18 cellular contexts compared by ENCODE assay signal in genomic region chr9:112408285-112408684, GRCh38.
"Had no signal": no experiment of that assay in that cellular context is flagged by ENCODE, and none has a peak within 500 bp of the region (broad histone marks: within the 10 kb centered on the region; RNA-seq: fewer than 3 reads in every experiment).

No MANE protein-coding gene starts in this region.

- DNase-seq: activated CD4-positive, alpha-beta memory T cell treated with anti-CD3 and anti-CD28 coated beads for 36 hours; activated CD4-positive, alpha-beta T cell treated with anti-CD3 and anti-CD28 coated beads for 36 hours; activated CD8-positive, alpha-beta memory T cell treated with anti-CD3 and anti-CD28 coated beads, Interleukin-2, amount 10 ng/mL, durations not matched to agents 7 days and 5 days; activated naive CD4-positive, alpha-beta T cell treated with anti-CD3 and anti-CD28 coated beads, Interleukin-2, amount 10 ng/mL, durations not matched to agents 7 days and 5 days; activated T-cell treated with anti-CD3 and anti-CD28 coated beads, Interleukin-2, amount 50 U/mL, for 1 hour; dorsolateral prefrontal cortex; endodermal cell; kidney; left ventricle myocardium superior; ovary; right lobe of liver; stimulated activated naive CD8-positive, alpha-beta T cell treated with anti-CD3 and anti-CD28 coated beads, Interleukin-15, amount 100 ng/mL, for 72 hours; T-helper 17 cell had no signal

- H3K4me3 Mint-ChIP-seq: activated CD4-positive, alpha-beta memory T cell treated with anti-CD3 and anti-CD28 coated beads for 36 hours; activated CD4-positive, alpha-beta T cell treated with anti-CD3 and anti-CD28 coated beads for 36 hours; activated CD8-positive, alpha-beta memory T cell treated with anti-CD3 and anti-CD28 coated beads, Interleukin-2, amount 10 ng/mL, durations not matched to agents 7 days and 5 days; activated naive CD4-positive, alpha-beta T cell treated with anti-CD3 and anti-CD28 coated beads, Interleukin-2, amount 10 ng/mL, durations not matched to agents 7 days and 5 days; endodermal cell; neural progenitor cell; stimulated activated naive CD8-positive, alpha-beta T cell treated with anti-CD3 and anti-CD28 coated beads, Interleukin-15, amount 100 ng/mL, for 72 hours; T-helper 17 cell had no signal

- ATAC-seq: activated CD4-positive, alpha-beta T cell treated with anti-CD3 and anti-CD28 coated beads for 36 hours; activated CD8-positive, alpha-beta memory T cell treated with anti-CD3 and anti-CD28 coated beads, Interleukin-2, amount 10 ng/mL, durations not matched to agents 7 days and 5 days; left ventricle myocardium superior; right lobe of liver; stimulated activated naive CD8-positive, alpha-beta T cell treated with anti-CD3 and anti-CD28 coated beads, Interleukin-15, amount 100 ng/mL, for 72 hours; T-helper 17 cell had no signal

- H3K27ac ChIP-seq: ascending aorta, breast epithelium, dorsolateral prefrontal cortex, hepatocyte, neural progenitor cell, ovary, right lobe of liver had no signal

- H3K4me1 Mint-ChIP-seq: activated CD4-positive, alpha-beta T cell treated with anti-CD3 and anti-CD28 coated beads for 36 hours; activated CD8-positive, alpha-beta memory T cell treated with anti-CD3 and anti-CD28 coated beads, Interleukin-2, amount 10 ng/mL, durations not matched to agents 7 days and 5 days; activated naive CD4-positive, alpha-beta T cell treated with anti-CD3 and anti-CD28 coated beads, Interleukin-2, amount 10 ng/mL, durations not matched to agents 7 days and 5 days; endodermal cell; neural progenitor cell; stimulated activated naive CD8-positive, alpha-beta T cell treated with anti-CD3 and anti-CD28 coated beads, Interleukin-15, amount 100 ng/mL, for 72 hours had no signal

- H3K27ac Mint-ChIP-seq: activated CD4-positive, alpha-beta memory T cell treated with anti-CD3 and anti-CD28 coated beads for 36 hours; activated CD4-positive, alpha-beta T cell treated with anti-CD3 and anti-CD28 coated beads for 36 hours; activated CD8-positive, alpha-beta memory T cell treated with anti-CD3 and anti-CD28 coated beads, Interleukin-2, amount 10 ng/mL, durations not matched to agents 7 days and 5 days; activated naive CD4-positive, alpha-beta T cell treated with anti-CD3 and anti-CD28 coated beads, Interleukin-2, amount 10 ng/mL, durations not matched to agents 7 days and 5 days; endodermal cell; neural progenitor cell; T-helper 17 cell had no signal

- H3K9me3 Mint-ChIP-seq: activated CD4-positive, alpha-beta memory T cell treated with anti-CD3 and anti-CD28 coated beads for 36 hours; activated naive CD4-positive, alpha-beta T cell treated with anti-CD3 and anti-CD28 coated beads, Interleukin-2, amount 10 ng/mL, durations not matched to agents 7 days and 5 days; endodermal cell; neural progenitor cell; stimulated activated naive CD8-positive, alpha-beta T cell treated with anti-CD3 and anti-CD28 coated beads, Interleukin-15, amount 100 ng/mL, for 72 hours had no signal

- H3K4me3 ChIP-seq: ascending aorta, breast epithelium, dorsolateral prefrontal cortex, hepatocyte, neural progenitor cell, ovary, right lobe of liver, smooth muscle cell had no signal

- H3K27me3 Mint-ChIP-seq: activated CD4-positive, alpha-beta memory T cell treated with anti-CD3 and anti-CD28 coated beads for 36 hours; activated CD4-positive, alpha-beta T cell treated with anti-CD3 and anti-CD28 coated beads for 36 hours; activated CD8-positive, alpha-beta memory T cell treated with anti-CD3 and anti-CD28 coated beads, Interleukin-2, amount 10 ng/mL, durations not matched to agents 7 days and 5 days; activated naive CD4-positive, alpha-beta T cell treated with anti-CD3 and anti-CD28 coated beads, Interleukin-2, amount 10 ng/mL, durations not matched to agents 7 days and 5 days; stimulated activated naive CD8-positive, alpha-beta T cell treated with anti-CD3 and anti-CD28 coated beads, Interleukin-15, amount 100 ng/mL, for 72 hours; T-helper 17 cell had no signal
